ENCODE assay signal across 10 cellular contexts in the genomic region with DNA sequence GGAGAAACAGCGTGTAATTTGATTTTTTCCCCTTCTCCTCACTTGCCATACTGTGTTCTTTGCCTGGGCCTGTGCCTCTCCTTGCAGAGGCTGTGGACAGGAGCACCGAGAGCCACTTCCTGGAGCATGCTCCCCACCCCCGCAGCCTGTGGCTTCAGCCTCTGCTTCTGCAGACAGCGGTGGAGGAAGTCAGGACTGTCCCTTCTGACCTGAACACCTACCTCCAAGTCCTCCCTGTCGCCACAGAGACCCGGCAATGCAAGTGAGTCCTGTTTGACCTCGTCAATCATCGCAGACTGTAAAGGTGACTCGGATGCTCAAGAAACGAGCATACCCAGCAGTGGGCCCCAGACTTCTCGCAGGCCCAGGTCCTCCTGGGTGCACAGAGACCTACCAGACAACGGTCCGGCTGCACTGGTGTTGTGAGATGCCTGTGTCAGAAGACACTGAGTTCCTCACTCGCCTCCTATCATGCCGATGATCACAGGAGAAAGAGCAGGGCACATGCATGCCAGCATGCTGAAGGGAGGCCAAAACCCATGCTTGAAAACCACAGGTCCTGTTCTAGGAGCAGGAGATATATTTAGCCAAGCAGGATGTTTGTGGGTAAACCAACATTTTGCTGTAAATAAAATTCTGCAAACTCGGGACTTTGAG.
A peak's percentile ranks its signal among the peaks of the same experiment; 100 is the strongest.
DNase-seq lines count a peak whose midpoint lies in the region; ATAC-seq, FAIRE-seq and TF ChIP-seq lines count a peak whose summit lies in the region.
"Had no signal": no experiment of that assay in that cellular context is flagged by ENCODE, and none has a peak within 500 bp of the region (broad histone marks: within the 10 kb centered on the region; RNA-seq: fewer than 3 reads in every experiment).

No MANE protein-coding gene starts in this region.

- no peak for TF ChIP-seq CTCF in tibial nerve (IDR thresholded peaks at IDR 0.05)

- peak overlapping the region; percentile 75 to 98 for H3K27ac Mint-ChIP-seq in activated naive CD4-positive, alpha-beta T cell treated with anti-CD3 and anti-CD28 coated beads, Interleukin-2, amount 50 U/mL, for 72 hours

- peaks cover 0 to 18% (median 0%) of the 10 kb centered on the region in 3 donors for H3K36me3 ChIP-seq in tibial nerve
- H3K36me3 ChIP-seq: SJCRH30 had no signal

- peaks cover 0 to 17% (median 12%) of the 10 kb centered on the region in 4 donors for H3K4me1 ChIP-seq in tibial nerve

- H3K4me3 ChIP-seq in tibial nerve, result peak overlapping the region in 1 of 4 donors; percentile 20
- H3K4me3 ChIP-seq: SJCRH30 had no signal

- H3K9me3 ChIP-seq in tibial nerve, result no peaks in the 10 kb centered on the region
- H3K9me3 ChIP-seq: SJCRH30 had no signal

- WGBS in tibial nerve, 2 donors, result 61 to 65% methylated on average over 16 of the region's 16 CpGs

- peak; percentile 86 for ATAC-seq in GM21529 (IDR thresholded peaks at IDR 0.05; ENCODE audit: unreplicated experiment)
- ATAC-seq in activated naive CD4-positive, alpha-beta T cell treated with anti-CD3 and anti-CD28 coated beads, Interleukin-2, amount 50 U/mL, for 72 hours, result peak; percentile 40 to 63
- ATAC-seq in left colon, result peak; percentile 30

- no peak for TF ChIP-seq POLR2A in GM12891 (IDR thresholded peaks at IDR 0.05; ENCODE audit: low read depth, low read length)
- no peak for TF ChIP-seq POLR2A in tibial nerve (IDR thresholded peaks at IDR 0.05)

- H3K27me3 ChIP-seq in tibial nerve, result no peaks in the 10 kb centered on the region
- H3K27me3 ChIP-seq: SJCRH30 had no signal

- H3K36me3 Mint-ChIP-seq in activated naive CD4-positive, alpha-beta T cell treated with anti-CD3 and anti-CD28 coated beads, Interleukin-2, amount 50 U/mL, for 72 hours, result peaks cover 4 to 6% of the 10 kb centered on the region in 2 donors

- H3K9me3 Mint-ChIP-seq in activated naive CD4-positive, alpha-beta T cell treated with anti-CD3 and anti-CD28 coated beads, Interleukin-2, amount 50 U/mL, for 72 hours, result no peaks in the 10 kb centered on the region

- intact Hi-C loops in left colon (cut with DNase I, micrococcal nuclease), result no loop called here

- peak; percentile 86 for FAIRE-seq in GM12891 (lab: Jason Lieb, UNC)

- H3K27ac ChIP-seq in tibial nerve, result peak overlapping the region in 3 of 4 donors; percentile 50 to 85 (median 50)
- H3K27ac ChIP-seq: SJCRH30 had no signal

- TF ChIP-seq EP300 in tibial nerve (IDR thresholded peaks at IDR 0.05), result peak in 1 of 2 donors; percentile 54

- DNase-seq in GM12891 (ENCODE audit: insufficient read length, low spot score), result peak; percentile 48
- peak; percentile 34 to 38 for DNase-seq in Kasumi-1 (lab: John Stamatoyannopoulos, UW)
- peak; percentile 42 to 90 for DNase-seq in activated naive CD4-positive, alpha-beta T cell treated with anti-CD3 and anti-CD28 coated beads, Interleukin-2, amount 50 U/mL, for 72 hours (ENCODE audit: low spot score in 2 of 2)
- DNase-seq in left colon, result peak; percentile 78 to 81
- DNase-seq in tibial nerve (ENCODE audit: low spot score in 2 of 2), result no peak
- DNase-seq in OCI-M2 (lab: John Stamatoyannopoulos, UW; ENCODE audit: unreplicated experiment), result no peak
- no peak for DNase-seq in NCI-H748 (lab: John Stamatoyannopoulos, UW; ENCODE audit: unreplicated experiment)
- DNase-seq: left cardiac atrium had no signal

TF ChIP-seq in GM12891, 5 proteins besides CTCF, POLR2A, EP300 and RAD21:
- TF ChIP-seq PAX5 (IDR thresholded peaks at IDR 0.05; ENCODE audit: insufficient read depth, low read length, severe bottlenecking) (no peak), SPI1 (IDR thresholded peaks at IDR 0.05; ENCODE audit: low read depth, low read length) (peak; percentile 49; the same call in 1 of the 2 replicates), POU2F2 (IDR thresholded peaks at IDR 0.05; ENCODE audit: low read depth, low read length) (no peak)
TF ChIP-seq in GM12891: peak in this region for 1.

Comparison
In these comparisons a context has a peak if more than half of its experiments do, and no peak if none do; other contexts are left out.
1. DNase-seq: peak in GM12891 (single experiment), Kasumi-1 (2 of 2), activated naive CD4-positive, alpha-beta T cell treated with anti-CD3 and anti-CD28 coated beads, Interleukin-2, amount 50 U/mL, for 72 hours (2 of 2) and left colon (2 of 2); none in tibial nerve (0 of 2), OCI-M2 (single experiment) and NCI-H748 (single experiment).
2. ATAC-seq: peak in every context shown above with its lines; median percentile 86 in GM21529; 52 in activated naive CD4-positive, alpha-beta T cell treated with anti-CD3 and anti-CD28 coated beads, Interleukin-2, amount 50 U/mL, for 72 hours; 30 in left colon.